ENCODE assay signal across 8 cellular contexts in the genomic region with DNA sequence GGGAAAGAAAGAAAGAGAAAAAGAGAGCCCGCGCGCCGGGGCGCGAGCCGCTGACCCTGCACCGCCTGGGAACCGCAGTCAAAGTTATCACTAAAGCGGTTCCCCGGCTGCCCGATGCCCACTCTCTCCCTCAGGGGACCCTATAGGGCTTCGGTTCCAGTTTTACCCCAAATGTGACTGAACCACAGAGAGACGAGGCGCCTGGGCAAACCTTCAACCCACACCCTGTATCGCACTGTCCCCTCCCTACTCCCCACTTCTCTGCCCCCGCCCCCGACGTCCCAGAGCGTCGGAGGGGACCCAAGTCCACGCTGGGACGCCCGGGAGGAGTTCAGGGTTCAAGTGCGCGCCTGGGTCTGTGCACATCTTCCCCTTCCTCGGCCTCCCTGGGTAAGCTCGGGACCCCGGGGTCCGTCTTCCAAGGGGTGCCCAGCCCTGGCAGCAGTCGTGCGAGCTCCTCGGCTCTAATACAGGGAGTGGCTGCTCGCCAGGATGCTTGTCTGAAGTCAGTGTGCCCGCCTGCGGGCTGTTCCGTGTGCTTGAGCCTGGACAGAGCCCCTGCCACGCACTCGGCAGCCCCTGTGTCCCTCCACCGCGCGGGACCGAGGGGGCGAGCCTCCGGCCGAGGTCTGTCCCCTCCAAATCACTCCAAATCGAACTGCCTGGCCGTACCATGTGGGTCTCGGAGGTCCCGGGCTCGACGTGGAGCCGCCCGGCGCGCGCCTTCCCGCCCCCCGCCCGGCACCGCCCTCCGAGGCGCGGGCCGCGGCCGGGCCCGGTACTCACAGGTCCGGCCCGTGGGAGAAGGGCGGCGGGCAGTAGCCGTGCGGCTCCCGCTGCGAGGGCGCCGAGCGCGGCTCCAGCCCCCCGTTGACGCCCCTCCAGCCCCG. TPM values are rescaled to one million over a fixed set of nuclear protein-coding genes. Genes with fewer than 3 reads are reported as not detected.
DNase-seq lines count a peak whose midpoint lies in the region; ATAC-seq and TF ChIP-seq lines count a peak whose summit lies in the region.

No MANE protein-coding gene starts in this region.

- TF ChIP-seq CTCF in GM20000 (IDR thresholded peaks at IDR 0.05; ENCODE audit: extremely low read depth, missing control alignments) = no peak

- intact Hi-C loops in CD4-positive, alpha-beta memory T cell (cut with micrococcal nuclease) = loop anchor here (1.0 to 5.0 kb wide), 10 partner anchors 52 to 972 kb away; partner anchors contain the start of genes BBS7, BLTP1, EXOSC9 and IL2

- peak overlapping the region; percentile 68 to 71 for H3K4me3 ChIP-seq in CD4-positive, alpha-beta memory T cell (ENCODE audit: low read length in 2 of 2)
- peak overlapping the region; percentile 54 to 56 for H3K4me3 ChIP-seq in esophagus (ENCODE audit: low read depth in 1 of 2, low read length in 2 of 2)
- peak overlapping the region; percentile 88 for H3K4me3 ChIP-seq in urinary bladder (ENCODE audit: low read depth, low read length)

- peaks cover 0 to 3% of the 10 kb centered on the region in 2 donors for H3K36me3 Mint-ChIP-seq in CD4-positive, alpha-beta memory T cell
- no peaks in the 10 kb centered on the region for H3K36me3 Mint-ChIP-seq in naive thymus-derived CD8-positive, alpha-beta T cell

- H3K36me3 ChIP-seq in CD4-positive, alpha-beta memory T cell (ENCODE audit: insufficient read depth, low read length) = no peaks in the 10 kb centered on the region
- no peaks in the 10 kb centered on the region for H3K36me3 ChIP-seq in esophagus (ENCODE audit: control insufficient read depth in 2 of 2, insufficient read depth in 2 of 2, low read length in 1 of 2)
- no peaks in the 10 kb centered on the region for H3K36me3 ChIP-seq in urinary bladder (ENCODE audit: insufficient read depth)

- no peak overlapping the region for H3K27ac ChIP-seq in CD4-positive, alpha-beta memory T cell (ENCODE audit: low read depth, low read length)
- H3K27ac ChIP-seq in esophagus (ENCODE audit: low read depth in 2 of 2, low read length in 1 of 2) = no peak overlapping the region
- peak overlapping the region; percentile 92 for H3K27ac ChIP-seq in urinary bladder (ENCODE audit: low read depth)

- DNase-seq in CD4-positive, alpha-beta memory T cell = peak; percentile 18 to 36 (median 29)
- DNase-seq in GM20000 (ENCODE audit: low spot score) (peak; percentile 65), NAMALWA (ENCODE audit: low spot score) (no peak)
- DNase-seq in activated CD4-positive, alpha-beta T cell treated with anti-CD3 and anti-CD28 coated beads, Interleukin-2, amount 50 U/mL, for 48 hours = peak; percentile 26 to 39
- peak in 4 of 10 donors; percentile 23 to 31 (median 26) for DNase-seq in naive thymus-derived CD8-positive, alpha-beta T cell

- H3K4me1 Mint-ChIP-seq in CD4-positive, alpha-beta memory T cell = peaks cover 7 to 23% (median 19%) of the 10 kb centered on the region in 4 donors
- peaks cover 3 to 21% (median 15%) of the 10 kb centered on the region in 4 donors for H3K4me1 Mint-ChIP-seq in naive thymus-derived CD8-positive, alpha-beta T cell

- H3K27ac Mint-ChIP-seq in CD4-positive, alpha-beta memory T cell = peak overlapping the region in 4 of 7 donors; percentile 17 to 77 (median 52)
- H3K27ac Mint-ChIP-seq in naive thymus-derived CD8-positive, alpha-beta T cell = peak overlapping the region in 1 of 10 donors; percentile 46

- ATAC-seq in HG03571 (IDR thresholded peaks at IDR 0.05; ENCODE audit: unreplicated experiment) = peak; percentile 18
- peak; percentile 43 for ATAC-seq in naive thymus-derived CD8-positive, alpha-beta T cell

- CTCF ChIA-PET in CD4-positive, alpha-beta memory T cell (lab: Charles Lee; ENCODE audit: partially characterized antibody) = interaction anchor here (0.6 to 3.3 kb wide), 18 partner anchors 10 to 767 kb away, joined by 3 to 38 read pairs (median 6); no protein-coding TSS in a partner anchor

- WGBS in esophagus, 2 donors = 0 to 1% methylated on average over 59 to 83 of the region's 83 CpGs
- WGBS in urinary bladder = under 1% methylated on average over 83 of the region's 83 CpGs

- H3K27me3 Mint-ChIP-seq in CD4-positive, alpha-beta memory T cell = peaks cover 0 to 11% of the 10 kb centered on the region in 2 donors
- H3K27me3 Mint-ChIP-seq in naive thymus-derived CD8-positive, alpha-beta T cell = peaks cover 11 to 59% (median 42%) of the 10 kb centered on the region in 5 donors

- peak overlapping the region; percentile 83 to 96 (median 88) for H3K4me3 Mint-ChIP-seq in CD4-positive, alpha-beta memory T cell
- peak overlapping the region; percentile 83 to 97 (median 90) for H3K4me3 Mint-ChIP-seq in naive thymus-derived CD8-positive, alpha-beta T cell

- no peaks in the 10 kb centered on the region for H3K9me3 ChIP-seq in CD4-positive, alpha-beta memory T cell (ENCODE audit: control insufficient read depth in 1 of 2, low read length in 2 of 2)
- no peaks in the 10 kb centered on the region for H3K9me3 ChIP-seq in esophagus (ENCODE audit: control insufficient read depth in 2 of 2, insufficient read depth in 1 of 2, low read depth in 1 of 2, low read length in 1 of 2)

- no peaks in the 10 kb centered on the region for H3K27me3 ChIP-seq in CD4-positive, alpha-beta memory T cell (ENCODE audit: insufficient read depth, low read length)
- peaks cover 0 to 7% of the 10 kb centered on the region in 2 donors for H3K27me3 ChIP-seq in esophagus (ENCODE audit: control insufficient read depth in 1 of 2, insufficient read depth in 2 of 2, low read length in 2 of 2)

- no peaks in the 10 kb centered on the region for H3K9me3 Mint-ChIP-seq in CD4-positive, alpha-beta memory T cell
- H3K9me3 Mint-ChIP-seq in naive thymus-derived CD8-positive, alpha-beta T cell = no peaks in the 10 kb centered on the region

- POLR2A ChIA-PET in CD4-positive, alpha-beta memory T cell (lab: Charles Lee; ENCODE audit: partially characterized antibody) = interaction anchor here (0.9 to 1.1 kb wide), 4 partner anchors 201 to 627 kb away, joined by 3 to 5 read pairs (median 3); no protein-coding TSS in a partner anchor
- POLR2A ChIA-PET in naive thymus-derived CD8-positive, alpha-beta T cell (lab: Charles Lee) = no interaction called here

- H3K4me1 ChIP-seq in CD4-positive, alpha-beta memory T cell (ENCODE audit: insufficient read depth, low read length) = peaks cover 21% of the 10 kb centered on the region
- peaks cover 11% of the 10 kb centered on the region in 2 donors for H3K4me1 ChIP-seq in esophagus (ENCODE audit: control insufficient read depth in 2 of 2, insufficient read depth in 2 of 2, low read length in 1 of 2)
- peaks cover 2% of the 10 kb centered on the region for H3K4me1 ChIP-seq in urinary bladder (ENCODE audit: insufficient read depth)

RNA-seq across cellular contexts. Expression of gene TRPC3, which starts 0.9 kb away (rescaled TPM):
- not detected for total RNA-seq in CD4-positive, alpha-beta memory T cell
- not detected for polyA plus RNA-seq in CD4-positive, alpha-beta memory T cell
- polyA plus RNA-seq in esophagus = under 1 TPM; 0.04 to 0.05 TPM
- not detected for total RNA-seq in naive thymus-derived CD8-positive, alpha-beta T cell
- polyA plus RNA-seq in naive thymus-derived CD8-positive, alpha-beta T cell = under 1 TPM in 1 of 3 donors, not detected in 2; 0.31 TPM
- total RNA-seq in urinary bladder = 10.0 TPM
- polyA plus RNA-seq in urinary bladder = 3.3 TPM
